In the genomic region with DNA sequence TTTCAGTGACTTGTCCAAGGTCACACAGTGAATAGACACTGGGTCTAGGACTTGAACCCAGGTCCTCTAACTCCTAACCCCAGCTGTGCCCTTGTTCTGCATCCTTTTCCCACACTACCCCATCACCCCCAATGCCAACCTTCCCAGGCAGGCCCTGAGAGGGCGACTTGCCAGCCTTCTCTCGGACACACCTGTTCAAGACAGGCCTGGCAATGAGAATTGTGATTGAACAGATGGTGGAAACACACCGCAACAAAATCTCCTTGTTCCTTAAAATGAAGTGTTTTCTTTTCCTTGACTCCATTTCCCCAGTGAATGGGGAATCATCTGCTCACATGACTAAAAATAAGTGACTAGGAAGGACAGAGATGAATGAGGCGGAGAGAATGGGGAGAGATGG, we compare ENCODE assay signal across 24 cellular contexts.
DNase-seq lines count a peak whose midpoint lies in the region; ATAC-seq, FAIRE-seq and TF ChIP-seq lines count a peak whose summit lies in the region.
"Had no signal": no experiment of that assay in that cellular context is flagged by ENCODE, and none has a peak within 500 bp of the region (broad histone marks: within the 10 kb centered on the region; RNA-seq: fewer than 3 reads in every experiment).

No MANE protein-coding gene starts in this region.

- no peak for FAIRE-seq in D721Med (lab: Jason Lieb, UNC)
- FAIRE-seq: A204.1, GM12878, GM12892, GM18507 had no signal

- DNase-seq in LHCN-M2 (ENCODE audit: low read depth) (peak; percentile 24), cerebellar cortex (ENCODE audit: low spot score) (peak; percentile 42), mesenchymal stem cell (no peak), trophoblast cell (no peak), NCI-H446 (lab: John Stamatoyannopoulos, UW) (no peak), D721Med (ENCODE audit: insufficient read length, low spot score) (no peak)
- DNase-seq in natural killer cell treated with Interleukin-12 subunit alpha and Interleukin-12 subunit beta and Interleukin-15 and Interleukin-18, amount 100 ng/mL, for 72 hours (ENCODE audit: low spot score) = no peak
- DNase-seq: 8988T; ACHN; BE2C; C1 segment of cervical spinal cord; CD4-positive, alpha-beta memory T cell; CD4-positive, CD25-positive, alpha-beta regulatory T cell; CD8-positive, alpha-beta memory T cell; COR-L47; DMS79 treated with DMSO at 0.1 percent for 48 hours; GDM1 had no signal

- H2BK120ac ChIP-seq in mesenchymal stem cell (ENCODE audit: low read depth, low read length) = no peak overlapping the region
- H2BK120ac ChIP-seq in trophoblast cell (ENCODE audit: insufficient read depth, low read length, poor library complexity) = no peak overlapping the region

- H3K14ac ChIP-seq in mesenchymal stem cell (ENCODE audit: low read length in 2 of 2) (no peak overlapping the region), trophoblast cell (ENCODE audit: low read length) (no peak overlapping the region)

- no peak overlapping the region for H4K8ac ChIP-seq in mesenchymal stem cell (ENCODE audit: low read length)
- no peak overlapping the region for H4K8ac ChIP-seq in trophoblast cell (ENCODE audit: low read depth, low read length)

- H3K36me3 ChIP-seq in mesenchymal stem cell (ENCODE audit: control insufficient read depth in 1 of 2, insufficient read depth in 2 of 2, low read depth in 1 of 2, low read length in 2 of 2) (no peaks in the 10 kb centered on the region), trophoblast cell (ENCODE audit: control insufficient read depth in 1 of 2, insufficient read depth in 2 of 2, low read length in 2 of 2) (no peaks in the 10 kb centered on the region)
- H3K36me3 ChIP-seq: BE2C, BLaER1 had no signal

- H3K79me2 ChIP-seq in trophoblast cell (ENCODE audit: control insufficient read depth, insufficient read depth, low read length, poor library complexity) = no peaks in the 10 kb centered on the region

- peaks cover 0 to 57% of the 10 kb centered on the region in 2 experiments for H3K27me3 ChIP-seq in mesenchymal stem cell (ENCODE audit: control insufficient read depth in 1 of 2, insufficient read depth in 1 of 2, low read length in 2 of 2)
- H3K27me3 ChIP-seq in trophoblast cell (ENCODE audit: insufficient read depth, low read length) = no peaks in the 10 kb centered on the region
- H3K27me3 ChIP-seq: BE2C, BLaER1 had no signal

- H3K4ac ChIP-seq in mesenchymal stem cell (ENCODE audit: low read depth in 1 of 2, low read length in 2 of 2) = no peak overlapping the region
- no peak overlapping the region for H3K4ac ChIP-seq in trophoblast cell (ENCODE audit: low read depth, low read length)

- 97% methylated on average over 3 of the region's 4 CpGs for WGBS in mesenchymal stem cell
- WGBS in trophoblast cell (ENCODE audit: extremely low coverage, insufficient coverage, insufficient read length) = no CpG with 5 or more reads among the region's 4 CpGs

- no peaks in the 10 kb centered on the region for H3K79me1 ChIP-seq in mesenchymal stem cell (replicated peaks; ENCODE audit: low read length, poor library complexity, severe bottlenecking)
- no peaks in the 10 kb centered on the region for H3K79me1 ChIP-seq in trophoblast cell (ENCODE audit: low read length)

- H3K27ac Mint-ChIP-seq in natural killer cell treated with Interleukin-12 subunit alpha and Interleukin-12 subunit beta and Interleukin-15 and Interleukin-18, amount 100 ng/mL, for 72 hours = no peak overlapping the region
- H3K27ac Mint-ChIP-seq: CD14-positive monocyte; CD4-positive, alpha-beta memory T cell; CD4-positive, CD25-positive, alpha-beta regulatory T cell; CD8-positive, alpha-beta memory T cell had no signal

- no peak overlapping the region for H3K4me3 Mint-ChIP-seq in natural killer cell treated with Interleukin-12 subunit alpha and Interleukin-12 subunit beta and Interleukin-15 and Interleukin-18, amount 100 ng/mL, for 72 hours
- H3K4me3 Mint-ChIP-seq: CD14-positive monocyte; CD4-positive, alpha-beta memory T cell; CD4-positive, CD25-positive, alpha-beta regulatory T cell; CD8-positive, alpha-beta memory T cell had no signal

- H4K12ac ChIP-seq in trophoblast cell (ENCODE audit: low read depth, low read length) = no peak overlapping the region

- H3K27me3 Mint-ChIP-seq in natural killer cell treated with Interleukin-12 subunit alpha and Interleukin-12 subunit beta and Interleukin-15 and Interleukin-18, amount 100 ng/mL, for 72 hours = peaks cover 2 to 3% of the 10 kb centered on the region in 2 donors
- H3K27me3 Mint-ChIP-seq: CD4-positive, alpha-beta memory T cell; CD4-positive, CD25-positive, alpha-beta regulatory T cell had no signal

- no peak overlapping the region for H3K9ac ChIP-seq in mesenchymal stem cell (ENCODE audit: low read length)
- peak overlapping the region; percentile 39 for H3K9ac ChIP-seq in trophoblast cell (ENCODE audit: low read length)
- H3K9ac ChIP-seq: BLaER1 had no signal

- H3K4me1 Mint-ChIP-seq in natural killer cell treated with Interleukin-12 subunit alpha and Interleukin-12 subunit beta and Interleukin-15 and Interleukin-18, amount 100 ng/mL, for 72 hours (ENCODE audit: low read depth in 2 of 2) = no peaks in the 10 kb centered on the region
- H3K4me1 Mint-ChIP-seq: CD14-positive monocyte; CD4-positive, alpha-beta memory T cell; CD4-positive, CD25-positive, alpha-beta regulatory T cell; CD8-positive, alpha-beta memory T cell had no signal

- H3K27ac ChIP-seq in mesenchymal stem cell (ENCODE audit: low read length, poor library complexity, severe bottlenecking) (no peak overlapping the region), trophoblast cell (ENCODE audit: low read depth, low read length) (no peak overlapping the region)
- H3K27ac ChIP-seq: BLaER1 had no signal

- H2AK5ac ChIP-seq in mesenchymal stem cell (ENCODE audit: low read length, severe bottlenecking) = no peak overlapping the region
- H2AK5ac ChIP-seq in trophoblast cell (ENCODE audit: low read length) = no peak overlapping the region

- H2BK5ac ChIP-seq in mesenchymal stem cell (ENCODE audit: low read depth, low read length, poor library complexity, severe bottlenecking) (no peak overlapping the region), trophoblast cell (ENCODE audit: low read depth, low read length, poor library complexity) (no peak overlapping the region)

- H3K4me2 ChIP-seq in mesenchymal stem cell (ENCODE audit: low read length, poor library complexity, severe bottlenecking) (no peak overlapping the region), trophoblast cell (ENCODE audit: low read length) (no peak overlapping the region)
- H3K4me2 ChIP-seq: BLaER1 had no signal

- peak overlapping the region; percentile 40 for H2BK15ac ChIP-seq in mesenchymal stem cell (ENCODE audit: low read depth, poor library complexity, severe bottlenecking)

- H3K23ac ChIP-seq in mesenchymal stem cell (ENCODE audit: low read length in 2 of 2) (no peak overlapping the region), trophoblast cell (ENCODE audit: low read length) (no peak overlapping the region)

- no peak for ATAC-seq in natural killer cell treated with Interleukin-12 subunit alpha and Interleukin-12 subunit beta and Interleukin-15 and Interleukin-18, amount 100 ng/mL, for 72 hours
- no peak for ATAC-seq in HG02759 (IDR thresholded peaks at IDR 0.05; ENCODE audit: unreplicated experiment)
- ATAC-seq: GM12878 had no signal

- no peak overlapping the region for H3K18ac ChIP-seq in mesenchymal stem cell (ENCODE audit: low read depth in 1 of 2, low read length in 2 of 2)
- no peak overlapping the region for H3K18ac ChIP-seq in trophoblast cell (ENCODE audit: low read length)

- H3K9me3 Mint-ChIP-seq in natural killer cell treated with Interleukin-12 subunit alpha and Interleukin-12 subunit beta and Interleukin-15 and Interleukin-18, amount 100 ng/mL, for 72 hours = no peaks in the 10 kb centered on the region
- H3K9me3 Mint-ChIP-seq: CD4-positive, alpha-beta memory T cell; CD4-positive, CD25-positive, alpha-beta regulatory T cell; CD8-positive, alpha-beta memory T cell had no signal

- H2AFZ ChIP-seq in mesenchymal stem cell (ENCODE audit: low read depth, low read length) = no peak overlapping the region
- no peak overlapping the region for H2AFZ ChIP-seq in trophoblast cell (ENCODE audit: insufficient read depth, low read length, poor library complexity)

- H2BK12ac ChIP-seq in mesenchymal stem cell (ENCODE audit: low read length in 2 of 2) (no peak overlapping the region), trophoblast cell (ENCODE audit: low read length) (no peak overlapping the region)

- no peak for TF ChIP-seq CTCF in D721Med (IDR thresholded peaks at IDR 0.05; ENCODE audit: insufficient read depth, missing control alignments)

- no peaks in the 10 kb centered on the region for H3K36me3 Mint-ChIP-seq in natural killer cell treated with Interleukin-12 subunit alpha and Interleukin-12 subunit beta and Interleukin-15 and Interleukin-18, amount 100 ng/mL, for 72 hours
- H3K36me3 Mint-ChIP-seq: CD14-positive monocyte; CD4-positive, alpha-beta memory T cell; CD4-positive, CD25-positive, alpha-beta regulatory T cell; CD8-positive, alpha-beta memory T cell had no signal

- H4K91ac ChIP-seq in mesenchymal stem cell (ENCODE audit: low read length) (no peak overlapping the region), trophoblast cell (ENCODE audit: low read depth, low read length) (no peak overlapping the region)

- no peaks in the 10 kb centered on the region for H3K4me1 ChIP-seq in mesenchymal stem cell (ENCODE audit: control insufficient read depth, insufficient read depth, low read depth, low read length)
- H3K4me1 ChIP-seq in trophoblast cell (ENCODE audit: control insufficient read depth in 1 of 2, insufficient read depth in 2 of 2, low read length in 2 of 2) = no peaks in the 10 kb centered on the region
- H3K4me1 ChIP-seq: BE2C, BLaER1 had no signal

- H3K9me3 ChIP-seq in mesenchymal stem cell (ENCODE audit: control insufficient read depth, low read length) (no peaks in the 10 kb centered on the region), trophoblast cell (ENCODE audit: insufficient read depth, low read depth, low read length) (peaks cover 1% of the 10 kb centered on the region)
- H3K9me3 ChIP-seq: BE2C, BLaER1 had no signal

- H3K4me3 ChIP-seq in mesenchymal stem cell (ENCODE audit: insufficient read depth in 1 of 2, low read depth in 1 of 2, low read length in 2 of 2) (no peak overlapping the region), trophoblast cell (ENCODE audit: low read depth, low read length) (no peak overlapping the region)
- H3K4me3 ChIP-seq: BLaER1, GM12878 had no signal

Comparison
In these comparisons a context has a peak if more than half of its experiments do, and no peak if none do; other contexts are left out.
1. DNase-seq: peak in LHCN-M2 (single experiment) and cerebellar cortex (single experiment); none in mesenchymal stem cell (single experiment), trophoblast cell (0 of 2), natural killer cell treated with Interleukin-12 subunit alpha and Interleukin-12 subunit beta and Interleukin-15 and Interleukin-18, amount 100 ng/mL, for 72 hours (single experiment), NCI-H446 (0 of 2) and D721Med (single experiment).